In genomic region chr17:79788455-79788854, GRCh38 we compare ENCODE assay signal across 25 cellular contexts. TPM values are rescaled to one million over a fixed set of nuclear protein-coding genes. Genes with fewer than 3 reads are reported as not detected.
"Had no signal": no experiment of that assay in that cellular context is flagged by ENCODE, and none has a peak within 500 bp of the region (broad histone marks: within the 10 kb centered on the region; RNA-seq: fewer than 3 reads in every experiment).

No MANE protein-coding gene starts in this region.

- H3K9me3 ChIP-seq: ascending aorta, heart left ventricle, left lung, neutrophil, sigmoid colon, thoracic aorta had no signal

- H2AFZ ChIP-seq: parathyroid adenoma had no signal

- H3K9ac ChIP-seq: parathyroid adenoma had no signal

- H3K4me1 Mint-ChIP-seq: memory B cell had no signal

- H3K36me3 Mint-ChIP-seq: activated CD8-positive, alpha-beta memory T cell treated with anti-CD3 and anti-CD28 coated beads, Interleukin-2, amount 10 ng/mL, durations not matched to agents 7 days and 5 days; memory B cell; stimulated activated naive B cell treated with anti-CD40 and anti-IgM and Interleukin-4, amounts not matched to agents 10 μg/mL and 1 μg/mL and 100 μg/mL, for 72 hours had no signal

- H3K4me3 ChIP-seq: ascending aorta, heart left ventricle, left lung, sigmoid colon, thoracic aorta had no signal

- DNase-seq: activated CD4-positive, alpha-beta T cell treated with anti-CD3 and anti-CD28 coated beads for 36 hours; activated CD4-positive, alpha-beta T cell treated with anti-CD3 and anti-CD28 coated beads, Interleukin-2, amount 50 U/mL, for 48 hours; activated CD8-positive, alpha-beta memory T cell treated with anti-CD3 and anti-CD28 coated beads, Interleukin-2, amount 10 ng/mL, durations not matched to agents 7 days and 5 days; activated naive CD4-positive, alpha-beta T cell treated with anti-CD3 and anti-CD28 coated beads, Interleukin-2, amount 10 ng/mL, durations not matched to agents 7 days and 5 days; activated T-cell treated with anti-CD3 and anti-CD28 coated beads, Interleukin-2, amount 50 U/mL, for 24 hours; cerebellar nuclear complex; effector CD4-positive, alpha-beta T cell; left lung; sigmoid colon; stimulated activated naive B cell treated with anti-CD40 and anti-IgM and Interleukin-4, amounts not matched to agents 10 μg/mL and 1 μg/mL and 100 μg/mL, for 72 hours; SW 1271; T-helper 2 cell had no signal

- H3K4me3 Mint-ChIP-seq: activated CD4-positive, alpha-beta T cell treated with anti-CD3 and anti-CD28 coated beads for 36 hours; activated CD8-positive, alpha-beta memory T cell treated with anti-CD3 and anti-CD28 coated beads, Interleukin-2, amount 10 ng/mL, durations not matched to agents 7 days and 5 days; activated naive CD4-positive, alpha-beta T cell treated with anti-CD3 and anti-CD28 coated beads, Interleukin-2, amount 10 ng/mL, durations not matched to agents 7 days and 5 days; activated T-cell treated with anti-CD3 and anti-CD28 coated beads, Interleukin-2, amount 50 U/mL, for 24 hours; memory B cell had no signal

- H3K27ac ChIP-seq: ascending aorta, heart left ventricle, left lung, neutrophil, parathyroid adenoma, sigmoid colon, thoracic aorta had no signal

- H3K36me3 ChIP-seq: ascending aorta, neutrophil, sigmoid colon, thoracic aorta had no signal

- H3K27ac Mint-ChIP-seq: activated CD4-positive, alpha-beta T cell treated with anti-CD3 and anti-CD28 coated beads for 36 hours; activated CD8-positive, alpha-beta memory T cell treated with anti-CD3 and anti-CD28 coated beads, Interleukin-2, amount 10 ng/mL, durations not matched to agents 7 days and 5 days; activated naive CD4-positive, alpha-beta T cell treated with anti-CD3 and anti-CD28 coated beads, Interleukin-2, amount 10 ng/mL, durations not matched to agents 7 days and 5 days; activated T-cell treated with anti-CD3 and anti-CD28 coated beads, Interleukin-2, amount 50 U/mL, for 24 hours; memory B cell had no signal

- H3K79me2 ChIP-seq: parathyroid adenoma had no signal

- H3K9me3 Mint-ChIP-seq: activated naive CD4-positive, alpha-beta T cell treated with anti-CD3 and anti-CD28 coated beads, Interleukin-2, amount 10 ng/mL, durations not matched to agents 7 days and 5 days; activated T-cell treated with anti-CD3 and anti-CD28 coated beads, Interleukin-2, amount 50 U/mL, for 24 hours; memory B cell; stimulated activated naive B cell treated with anti-CD40 and anti-IgM and Interleukin-4, amounts not matched to agents 10 μg/mL and 1 μg/mL and 100 μg/mL, for 72 hours had no signal

- H3K4me1 ChIP-seq: parathyroid adenoma had no signal

RNA-seq across cellular contexts. Expression of gene ENPP7, which starts 57.7 kb away (rescaled TPM):
- total RNA-seq: activated CD4-positive, alpha-beta T cell treated with anti-CD3 and anti-CD28 coated beads for 36 hours; bronchial epithelial cell; frontal cortex; heart left ventricle; kidney epithelial cell; mononuclear cell; sigmoid colon; thoracic aorta; urinary bladder had no signal
- polyA plus RNA-seq: adipose tissue, esophagus, heart left ventricle, sigmoid colon, urinary bladder had no signal
